In the genomic region with DNA sequence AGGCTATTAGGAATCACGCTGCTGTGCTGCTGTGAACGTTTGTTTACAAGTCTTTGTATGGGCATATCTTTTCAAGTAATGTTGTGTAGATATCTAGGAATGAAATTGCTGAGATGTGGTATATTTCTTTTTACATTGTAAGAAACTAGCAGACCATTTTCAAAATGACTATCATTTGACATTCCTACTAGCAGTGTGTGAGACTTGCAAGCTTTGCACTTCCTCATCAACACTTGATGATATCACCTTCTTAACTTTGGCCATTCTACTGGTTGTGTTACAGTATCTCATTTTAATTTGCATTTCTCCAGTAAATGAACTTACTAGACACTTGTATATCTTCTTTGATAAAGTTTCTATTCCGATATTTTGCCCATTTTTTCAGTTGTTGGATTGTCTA, we compare ENCODE assay signal across 19 cellular contexts. TPM values are rescaled to one million over a fixed set of nuclear protein-coding genes. Genes with fewer than 3 reads are reported as not detected.
DNase-seq lines count a peak whose midpoint lies in the region; ATAC-seq, FAIRE-seq and TF ChIP-seq lines count a peak whose summit lies in the region.
"Had no signal": no experiment of that assay in that cellular context is flagged by ENCODE, and none has a peak within 500 bp of the region (broad histone marks: within the 10 kb centered on the region; RNA-seq: fewer than 3 reads in every experiment).

No MANE protein-coding gene starts in this region.

- H3K4me1 ChIP-seq in prostate gland (replicated peaks), result no peaks in the 10 kb centered on the region
- H3K4me1 ChIP-seq: A549 had no signal

- H3K27me3 ChIP-seq in prostate gland (replicated peaks; ENCODE audit: insufficient read depth), result no peaks in the 10 kb centered on the region

- TF ChIP-seq POLR2A in H54 (IDR thresholded peaks at IDR 0.05; ENCODE audit: low read depth, low read length), result no peak
- no peak for TF ChIP-seq POLR2A in prostate gland (IDR thresholded peaks at IDR 0.05)

- ATAC-seq in T-helper 17 cell (no peak), HG02623 (IDR thresholded peaks at IDR 0.05; ENCODE audit: unreplicated experiment) (no peak)
- ATAC-seq: A549 had no signal

- H3K27ac ChIP-seq in prostate gland, result no peak overlapping the region
- H3K27ac ChIP-seq: A549 had no signal

- intact Hi-C loops in activated T-helper 2 cell treated with anti-CD3 and anti-CD28 coated beads, Interferon-gamma antibody, Interleukin-2, Interleukin-4, amounts not matched to agents 10 μg/mL and 5 μg/mL and 100 μg/mL, durations not matched to agents 14 hours and 24 hours and 36 hours (cut with micrococcal nuclease), result loop anchor here (5.0 kb wide), 1 partner anchor 115 kb away; the partner anchor contains the start of genes BIVM and POGLUT2
- intact Hi-C loops in prostate gland (cut with DNase I), result no loop called here

- DNase-seq in activated naive CD4-positive, alpha-beta T cell treated with anti-CD3 and anti-CD28 coated beads, Interleukin-2, amount 10 ng/mL, durations not matched to agents 7 days and 5 days, result no peak
- DNase-seq in H54 (ENCODE audit: insufficient read length, low spot score) (no peak), T-helper 17 cell (no peak), prostate gland (ENCODE audit: low spot score) (no peak)
- no peak for DNase-seq in activated T-helper 2 cell treated with anti-CD3 and anti-CD28 coated beads, Interferon-gamma antibody, Interleukin-2, Interleukin-4, amounts not matched to agents 10 μg/mL and 5 μg/mL and 100 μg/mL, durations not matched to agents 14 hours and 24 hours and 36 hours (ENCODE audit: low spot score)
- DNase-seq: IMR-90, Karpas-422, NCI-H1092 treated with DMSO at 0.1 percent for 48 hours, NCI-H146, NCI-H2081 treated with DMSO at 0.1 percent for 48 hours, NCI-H510A, NCI-H774, RPMI8226 had no signal

- H3K4me3 ChIP-seq in prostate gland, result no peak overlapping the region
- H3K4me3 ChIP-seq: A549, HAP-1 had no signal

- no peak for TF ChIP-seq CTCF in prostate gland (IDR thresholded peaks at IDR 0.05)

- FAIRE-seq in H54 (lab: Jason Lieb, UNC), result peak; percentile 89
- FAIRE-seq: A549, HTR-8/SVneo had no signal

- H3K27me3 Mint-ChIP-seq in activated naive CD4-positive, alpha-beta T cell treated with anti-CD3 and anti-CD28 coated beads, Interleukin-2, amount 50 U/mL, for 24 hours, result no peaks in the 10 kb centered on the region
- H3K27me3 Mint-ChIP-seq in activated naive CD4-positive, alpha-beta T cell treated with anti-CD3 and anti-CD28 coated beads, Interleukin-2, amount 10 ng/mL, durations not matched to agents 7 days and 5 days, result no peaks in the 10 kb centered on the region
- H3K27me3 Mint-ChIP-seq in activated T-helper 2 cell treated with anti-CD3 and anti-CD28 coated beads, Interferon-gamma antibody, Interleukin-2, Interleukin-4, amounts not matched to agents 10 μg/mL and 5 μg/mL and 100 μg/mL, durations not matched to agents 14 hours and 24 hours and 36 hours (ENCODE audit: low read depth), result no peaks in the 10 kb centered on the region
- H3K27me3 Mint-ChIP-seq in T-helper 17 cell, result no peaks in the 10 kb centered on the region

- H3K9me3 ChIP-seq in T-helper 17 cell (ENCODE audit: control insufficient read depth, low read length, poor library complexity, severe bottlenecking), result no peaks in the 10 kb centered on the region
- H3K9me3 ChIP-seq in prostate gland, result no peaks in the 10 kb centered on the region
- H3K9me3 ChIP-seq: A549, HAP-1 had no signal

- no peaks in the 10 kb centered on the region for H3K9me3 Mint-ChIP-seq in activated naive CD4-positive, alpha-beta T cell treated with anti-CD3 and anti-CD28 coated beads, Interleukin-2, amount 50 U/mL, for 24 hours
- no peaks in the 10 kb centered on the region for H3K9me3 Mint-ChIP-seq in activated naive CD4-positive, alpha-beta T cell treated with anti-CD3 and anti-CD28 coated beads, Interleukin-2, amount 10 ng/mL, durations not matched to agents 7 days and 5 days
- H3K9me3 Mint-ChIP-seq in activated T-helper 2 cell treated with anti-CD3 and anti-CD28 coated beads, Interferon-gamma antibody, Interleukin-2, Interleukin-4, amounts not matched to agents 10 μg/mL and 5 μg/mL and 100 μg/mL, durations not matched to agents 14 hours and 24 hours and 36 hours, result peaks cover 3% of the 10 kb centered on the region

- CTCF ChIA-PET in activated naive CD4-positive, alpha-beta T cell treated with anti-CD3 and anti-CD28 coated beads, Interleukin-2, amount 10 ng/mL, durations not matched to agents 7 days and 5 days (lab: Charles Lee), result interaction anchor here (1.3 kb wide), 1 partner anchor 163 kb away, joined by 3 read pairs; the partner anchor contains the start of gene ERCC5

- 76% methylated on average over 3 of the region's 3 CpGs for WGBS in prostate gland

- peaks cover 45% of the 10 kb centered on the region for H3K4me1 Mint-ChIP-seq in activated naive CD4-positive, alpha-beta T cell treated with anti-CD3 and anti-CD28 coated beads, Interleukin-2, amount 50 U/mL, for 24 hours
- H3K4me1 Mint-ChIP-seq in activated naive CD4-positive, alpha-beta T cell treated with anti-CD3 and anti-CD28 coated beads, Interleukin-2, amount 10 ng/mL, durations not matched to agents 7 days and 5 days, result peaks cover 24% of the 10 kb centered on the region
- H3K4me1 Mint-ChIP-seq in activated T-helper 2 cell treated with anti-CD3 and anti-CD28 coated beads, Interferon-gamma antibody, Interleukin-2, Interleukin-4, amounts not matched to agents 10 μg/mL and 5 μg/mL and 100 μg/mL, durations not matched to agents 14 hours and 24 hours and 36 hours (ENCODE audit: low read depth), result peaks cover 36% of the 10 kb centered on the region
- peaks cover 19% of the 10 kb centered on the region for H3K4me1 Mint-ChIP-seq in T-helper 17 cell

- H3K36me3 ChIP-seq in prostate gland, result no peaks in the 10 kb centered on the region
- H3K36me3 ChIP-seq: HAP-1 had no signal

- H3K4me3 Mint-ChIP-seq in activated naive CD4-positive, alpha-beta T cell treated with anti-CD3 and anti-CD28 coated beads, Interleukin-2, amount 50 U/mL, for 24 hours, result no peak overlapping the region
- H3K4me3 Mint-ChIP-seq in activated naive CD4-positive, alpha-beta T cell treated with anti-CD3 and anti-CD28 coated beads, Interleukin-2, amount 10 ng/mL, durations not matched to agents 7 days and 5 days, result no peak overlapping the region
- H3K4me3 Mint-ChIP-seq in activated T-helper 2 cell treated with anti-CD3 and anti-CD28 coated beads, Interferon-gamma antibody, Interleukin-2, Interleukin-4, amounts not matched to agents 10 μg/mL and 5 μg/mL and 100 μg/mL, durations not matched to agents 14 hours and 24 hours and 36 hours (ENCODE audit: low read depth), result no peak overlapping the region
- no peak overlapping the region for H3K4me3 Mint-ChIP-seq in T-helper 17 cell

- H3K27ac Mint-ChIP-seq in activated naive CD4-positive, alpha-beta T cell treated with anti-CD3 and anti-CD28 coated beads, Interleukin-2, amount 50 U/mL, for 24 hours, result peak overlapping the region; percentile 68
- H3K27ac Mint-ChIP-seq in activated naive CD4-positive, alpha-beta T cell treated with anti-CD3 and anti-CD28 coated beads, Interleukin-2, amount 10 ng/mL, durations not matched to agents 7 days and 5 days, result no peak overlapping the region
- peak overlapping the region; percentile 1 for H3K27ac Mint-ChIP-seq in activated T-helper 2 cell treated with anti-CD3 and anti-CD28 coated beads, Interferon-gamma antibody, Interleukin-2, Interleukin-4, amounts not matched to agents 10 μg/mL and 5 μg/mL and 100 μg/mL, durations not matched to agents 14 hours and 24 hours and 36 hours
- no peak overlapping the region for H3K27ac Mint-ChIP-seq in T-helper 17 cell

- H3K36me3 Mint-ChIP-seq in activated naive CD4-positive, alpha-beta T cell treated with anti-CD3 and anti-CD28 coated beads, Interleukin-2, amount 50 U/mL, for 24 hours, result peaks cover 8% of the 10 kb centered on the region
- H3K36me3 Mint-ChIP-seq in activated naive CD4-positive, alpha-beta T cell treated with anti-CD3 and anti-CD28 coated beads, Interleukin-2, amount 10 ng/mL, durations not matched to agents 7 days and 5 days, result peaks cover 17% of the 10 kb centered on the region
- H3K36me3 Mint-ChIP-seq in activated T-helper 2 cell treated with anti-CD3 and anti-CD28 coated beads, Interferon-gamma antibody, Interleukin-2, Interleukin-4, amounts not matched to agents 10 μg/mL and 5 μg/mL and 100 μg/mL, durations not matched to agents 14 hours and 24 hours and 36 hours (ENCODE audit: low read depth), result peaks cover 38% of the 10 kb centered on the region
- H3K36me3 Mint-ChIP-seq in T-helper 17 cell (ENCODE audit: low read depth), result peaks cover 2% of the 10 kb centered on the region

RNA-seq across cellular contexts. Expression of gene METTL21C, which starts 12.1 kb away (rescaled TPM):
- not detected in 2 replicates for total RNA-seq in activated T-helper 2 cell treated with anti-CD3 and anti-CD28 coated beads, Interferon-gamma antibody, Interleukin-2, Interleukin-4, amounts not matched to agents 10 μg/mL and 5 μg/mL and 100 μg/mL, durations not matched to agents 14 hours and 24 hours and 36 hours
- total RNA-seq in T-helper 17 cell, result not detected
- not detected for total RNA-seq in prostate gland
- total RNA-seq: IMR-90, MCF 10A had no signal

Comparison
In these comparisons a context has a peak if more than half of its experiments do, and no peak if none do; other contexts are left out.
1. H3K27ac Mint-ChIP-seq: peak in activated naive CD4-positive, alpha-beta T cell treated with anti-CD3 and anti-CD28 coated beads, Interleukin-2, amount 50 U/mL, for 24 hours (single experiment) and activated T-helper 2 cell treated with anti-CD3 and anti-CD28 coated beads, Interferon-gamma antibody, Interleukin-2, Interleukin-4, amounts not matched to agents 10 μg/mL and 5 μg/mL and 100 μg/mL, durations not matched to agents 14 hours and 24 hours and 36 hours (single experiment); none in activated naive CD4-positive, alpha-beta T cell treated with anti-CD3 and anti-CD28 coated beads, Interleukin-2, amount 10 ng/mL, durations not matched to agents 7 days and 5 days (single experiment) and T-helper 17 cell (single experiment).